In genomic region chr6:12332750-12333079, GRCh38 we compare ENCODE assay signal across 9 cellular contexts. TPM values are rescaled to one million over a fixed set of nuclear protein-coding genes. Genes with fewer than 3 reads are reported as not detected.
A peak's percentile ranks its signal among the peaks of the same experiment; 100 is the strongest.
DNase-seq lines count a peak whose midpoint lies in the region; ATAC-seq, FAIRE-seq and TF ChIP-seq lines count a peak whose summit lies in the region.
"Not testable (repeated sequence)": the region's sequence is repeated elsewhere in the genome, so short reads cannot be mapped to it uniquely, and the experiment has no call there.
"Had no signal": no experiment of that assay in that cellular context is flagged by ENCODE, and none has a peak within 500 bp of the region (broad histone marks: within the 10 kb centered on the region; RNA-seq: fewer than 3 reads in every experiment).

No MANE protein-coding gene starts in this region.

- SMC1A ChIA-PET in GM12878 (lab: Charles Lee; ENCODE audit: uncharacterized antibody, unreplicated experiment) = interaction anchor here (1.1 to 8.6 kb wide), 9 partner anchors 11 to 272 kb away, joined by 3 to 270 read pairs (median 66); partner anchors contain the start of gene EDN1

- DNase-seq in A549 (ENCODE audit: low read depth in 1 of 2, low spot score in 1 of 2); PC-3; GM12878 (ENCODE audit: low read depth, low spot score); epithelial cell of prostate (ENCODE audit: low read depth, low spot score); lower lobe of right lung; stomach; transverse colon: not testable (repeated sequence)

- in situ Hi-C loops in GM12878 (cut with MboI); transverse colon (cut with MboI; ENCODE audit: low pct_ligation_motif_present in 1 of 4, low pct_unique_long_range_greater_than_20kb in 1 of 4, low sequenced_read_pairs in 3 of 4): not testable (repeated sequence)

- not testable (repeated sequence) for BruUV-seq in PC-3 (replicated peaks; lab: Mats Ljungman, UMichigan); GM12878 (replicated peaks; lab: Mats Ljungman, UMichigan)

- not testable (repeated sequence) for H3K27me3 ChIP-seq in PC-3 (ENCODE audit: low read length); GM12878 (replicated peaks in 1 of 2; ENCODE audit: control insufficient read depth in 2 of 2, insufficient read depth in 2 of 2, low read length in 1 of 2); lower lobe of right lung (ENCODE audit: low read depth); stomach; transverse colon

- CTCF ChIA-PET in A549 (lab: Yijun Ruan, JAX) = interaction anchor here (1.2 to 2.2 kb wide), 4 partner anchors 16 to 272 kb away, joined by 3 to 8 read pairs (median 6); no protein-coding TSS in a partner anchor
- CTCF ChIA-PET in PC-3 (lab: Charles Lee) = interaction anchor here (0.6 kb wide), 1 partner anchor 44 kb away, joined by 4 read pairs; no protein-coding TSS in a partner anchor
- CTCF ChIA-PET in GM12878 (lab: Yijun Ruan, JAX) = interaction anchor here (1.0 to 4.8 kb wide), 7 partner anchors 8 to 269 kb away, joined by 3 to 81 read pairs (median 5); no protein-coding TSS in a partner anchor

- not testable (repeated sequence) for FAIRE-seq in A549 (lab: Jason Lieb, UNC); GM12878 (lab: Jason Lieb, UNC)

- H3F3A ChIP-seq in PC-3 (ENCODE audit: low read length, unreplicated experiment) = not testable (repeated sequence)

- H3K9me3 ChIP-seq in A549; PC-3 (ENCODE audit: low read length); GM12878 (replicated peaks; ENCODE audit: control insufficient read depth, insufficient read depth, low read length); lower lobe of right lung; stomach; transverse colon: not testable (repeated sequence)

- WGBS in A549 (ENCODE audit: missing lambda C conversion rate) = 27% methylated on average over 5 of the region's 5 CpGs
- 95% methylated on average over 5 of the region's 5 CpGs for WGBS in GM12878 (ENCODE audit: insufficient coverage, insufficient replicate concordance, low lambda C conversion rate, missing lambda C conversion rate)
- WGBS in stomach, 5 donors = 58 to 70% (median 59%) methylated on average over 5 of the region's 5 CpGs
- WGBS in transverse colon (ENCODE audit: low coverage in 1 of 2), 2 donors = 64 to 69% methylated on average over 3 to 5 of the region's 5 CpGs

- H3K36me3 ChIP-seq in PC-3 (ENCODE audit: low read depth, low read length); GM12878 (ENCODE audit: control insufficient read depth in 2 of 2, insufficient read depth in 2 of 2, low read length in 1 of 2); lower lobe of right lung; stomach; transverse colon: not testable (repeated sequence)

- not testable (repeated sequence) for H3K9ac ChIP-seq in PC-3 (ENCODE audit: low read length); GM12878 (ENCODE audit: control insufficient read depth, insufficient read depth, low read length)

- POLR2A ChIA-PET in A549 (lab: Yijun Ruan, JAX) (interaction anchor here (0.6 to 2.1 kb wide), 7 partner anchors 9 to 312 kb away, joined by 3 to 13 read pairs (median 6); partner anchors contain the start of gene EDN1), GM12878 (lab: Charles Lee) (interaction anchor here (0.6 to 4.7 kb wide), 10 partner anchors 24 to 1379 kb away, joined by 3 to 23 read pairs (median 4); partner anchors contain the start of gene RANBP9)
- POLR2A ChIA-PET in PC-3 (lab: Charles Lee; ENCODE audit: unreplicated experiment) = not testable (repeated sequence)

- intact Hi-C loops in PC-3 (cut with micrococcal nuclease); GM12878 (cut with micrococcal nuclease; ENCODE audit: unreplicated experiment); lower lobe of right lung (cut with DNase I); stomach (cut with DNase I; ENCODE audit: low total_unique reads); transverse colon (cut with DNase I; ENCODE audit: low total_unique reads): not testable (repeated sequence)

- not testable (repeated sequence) for H4K20me1 ChIP-seq in PC-3 (ENCODE audit: low read length); GM12878 (ENCODE audit: control insufficient read depth, insufficient read depth)

- not testable (repeated sequence) for TF ChIP-seq RAD21 in A549 (conservative IDR thresholded peaks at IDR 0.05 in 1 of 2, IDR thresholded peaks at IDR 0.05 in 1 of 2); GM12878 (IDR thresholded peaks at IDR 0.05; ENCODE audit: insufficient read depth, low read depth, low read length)

- H3K9me2 ChIP-seq in PC-3 (replicated peaks; ENCODE audit: low read length) = not testable (repeated sequence)

- H3K4me2 ChIP-seq in A549 = peak overlapping the region; percentile 70
- H3K4me2 ChIP-seq in PC-3 (ENCODE audit: low read length); GM12878 (ENCODE audit: control insufficient read depth, insufficient read depth): not testable (repeated sequence)

- H3K4me3 ChIP-seq in A549; PC-3 (ENCODE audit: low read length); GM12878; lower lobe of right lung; stomach; transverse colon: not testable (repeated sequence)

- peak overlapping the region; percentile 95 to 98 for H3K27ac ChIP-seq in A549
- peak overlapping the region; percentile 58 for H3K27ac ChIP-seq in C4-2B
- peak overlapping the region; percentile 48; the same call in 1 of the 2 replicates for H3K27ac ChIP-seq in PC-3 (ENCODE audit: low read length)
- not testable (repeated sequence) for H3K27ac ChIP-seq in GM12878 (ENCODE audit: control insufficient read depth, insufficient read depth)
- H3K27ac ChIP-seq in epithelial cell of prostate = peak overlapping the region; percentile 99
- peak overlapping the region; percentile 48 for H3K27ac ChIP-seq in lower lobe of right lung
- peak overlapping the region; percentile 72 to 90 (median 81) for H3K27ac ChIP-seq in stomach
- peak overlapping the region; percentile 78 to 85 (median 84) for H3K27ac ChIP-seq in transverse colon

- not testable (repeated sequence) for H2AFZ ChIP-seq in PC-3 (ENCODE audit: low read length); GM12878 (ENCODE audit: control insufficient read depth, low read depth, low read length)

- RAD21 ChIA-PET in GM12878 (lab: Charles Lee; ENCODE audit: unreplicated experiment) = interaction anchor here (1.2 to 8.0 kb wide), 7 partner anchors 23 to 270 kb away, joined by 3 to 152 read pairs (median 50); partner anchors contain the start of gene EDN1

- not testable (repeated sequence) for ATAC-seq in A549, PC-3, GM12878, lower lobe of right lung

- H3K79me2 ChIP-seq in PC-3 (ENCODE audit: low read length); GM12878 (ENCODE audit: control insufficient read depth, insufficient read depth, low read length): not testable (repeated sequence)

- not testable (repeated sequence) for TF ChIP-seq EP300 in A549 (IDR thresholded peaks at IDR 0.05); GM12878 (IDR thresholded peaks at IDR 0.05; ENCODE audit: borderline replicate concordance in 1 of 2, control insufficient read depth in 1 of 2, low read depth in 2 of 2, low read length in 2 of 2); stomach (IDR thresholded peaks at IDR 0.05); transverse colon (IDR thresholded peaks at IDR 0.05; ENCODE audit: low read depth)

- peaks cover 80% of the 10 kb centered on the region for H3K4me1 ChIP-seq in A549
- peaks cover 52% of the 10 kb centered on the region for H3K4me1 ChIP-seq in PC-3 (ENCODE audit: insufficient read depth, low read length)
- peaks cover 21% of the 10 kb centered on the region for H3K4me1 ChIP-seq in GM12878 (ENCODE audit: control insufficient read depth, insufficient read depth, low read length)
- not testable (repeated sequence) for H3K4me1 ChIP-seq in lower lobe of right lung
- H3K4me1 ChIP-seq in stomach = peaks cover 11 to 53% (median 35%) of the 10 kb centered on the region in 4 donors
- H3K4me1 ChIP-seq in transverse colon = peaks cover 4 to 40% (median 25%) of the 10 kb centered on the region in 4 donors

- TF ChIP-seq CTCF in A549 (IDR thresholded peaks at IDR 0.05); C4-2B (conservative IDR thresholded peaks at IDR 0.05); PC-3 (conservative IDR thresholded peaks at IDR 0.05; ENCODE audit: low read depth, low read length); GM12878 (IDR thresholded peaks at IDR 0.05 in 2 of 3, conservative IDR thresholded peaks at IDR 0.05 in 1 of 3; ENCODE audit: control insufficient read depth in 2 of 3, extremely low read depth in 1 of 3, insufficient read depth in 1 of 3, low read depth in 3 of 3, low read length in 3 of 3); lower lobe of right lung (IDR thresholded peaks at IDR 0.05); stomach (IDR thresholded peaks at IDR 0.05); transverse colon (IDR thresholded peaks at IDR 0.05): not testable (repeated sequence)

- TF ChIP-seq POLR2A in A549 (IDR thresholded peaks at IDR 0.05; ENCODE audit: low read length); GM12878 (IDR thresholded peaks at IDR 0.05; ENCODE audit: low read depth, low read length); stomach (IDR thresholded peaks at IDR 0.05); transverse colon (IDR thresholded peaks at IDR 0.05): not testable (repeated sequence)

RNA-seq across cellular contexts. Expression of gene EDN1, which starts 42.6 kb away (rescaled TPM):
- polyA plus RNA-seq in A549 (2011; rRNA removed) (67.1 and 87.4 TPM in 2 replicates), A549 (2017; fragmentation: RNase III; extraction: RNeasy Plus Mini Kit Qiagen cat#74134 plus additional on column Dnase treatment) (33.2 to 34.3 TPM (median 33.5 TPM) in 3 replicates), GM12878 (2011; rRNA removed) (6.6 and 9.6 TPM in 2 replicates), GM12878 (2014; fragmentation: Illumina TruSeq; extraction: Trizol) (4.9 and 5.3 TPM in 2 replicates), GM12878 (2014; fragmentation: Nextera tagmentation; extraction: Ambion mirVana) (1 to 10 TPM; 2.0 to 2.5 TPM), GM12878 (2014; rRNA removed) (2.5 and 2.6 TPM in 2 replicates), GM12878 (2016; fragmentation: Nextera tagmentation; extraction: Ambion mirVana) (1 to 10 TPM; 2.9 to 3.4 TPM), stomach (1 to 10 TPM; 4.4 to 6.5 (median 6.1) TPM)
- 41.2 and 42.5 TPM in 2 replicates for polyA plus RNA-seq in A549 (2012; cell fraction: cytosol; rRNA removed)
- 54.7 and 61.3 TPM in 2 replicates for polyA plus RNA-seq in A549 (2012; cell fraction: nucleus; rRNA removed)
- polyA minus RNA-seq in A549 (2011; rRNA and poly(A)+ RNA removed) = 40.1 and 44.8 TPM in 2 replicates
- total RNA-seq in PC-3 (2014; rRNA removed) (21.9 and 25.6 TPM in 2 replicates), GM12878 (2014; rRNA removed) (2.3 and 3.7 TPM in 2 replicates), GM12878 (2014; rRNA removed; fragmentation: Illumina TruSeq; extraction: Trizol) (4.1 and 4.2 TPM in 2 replicates), GM12878 (2021) (3.0 and 3.5 TPM in 2 replicates), lower lobe of right lung (61.2 TPM), stomach (10 to 100 TPM in 4 of 5 donors, under 1 TPM in 1; 0.58 to 95.1 (median 19.1) TPM), transverse colon (10 to 100 TPM in 2 of 4 donors, 1 to 10 TPM in 2; 3.6 to 23.2 (median 14.2) TPM)
- 2.9 and 3.6 TPM in 2 replicates for total RNA-seq in GM12878 (2013; cell fraction: nucleolus; rRNA removed)
- 0.96 TPM for polyA plus RNA-seq in GM12878 (2011; ENCODE audit: low read depth)
- polyA plus RNA-seq in GM12878 (2011; cell fraction: cytosol; rRNA removed) = 4.1 and 5.9 TPM in 2 replicates
- 9.2 and 10.0 TPM in 2 replicates for polyA plus RNA-seq in GM12878 (2011; cell fraction: nucleus; rRNA removed)
- polyA plus RNA-seq in GM12878 (2012) = 1.3 and 1.5 TPM in 2 replicates
- polyA minus RNA-seq in GM12878 (2011; rRNA and poly(A)+ RNA removed) = 4.6 and 6.6 TPM in 2 replicates
- polyA minus RNA-seq in GM12878 (2011; cell fraction: cytosol; rRNA and poly(A)+ RNA removed) = 2.3 and 4.1 TPM in 2 replicates
- 3.9 and 5.5 TPM in 2 replicates for polyA minus RNA-seq in GM12878 (2011; cell fraction: nucleus; rRNA and poly(A)+ RNA removed)
- polyA plus RNA-seq: CD4-positive, CD25-positive, alpha-beta regulatory T cell had no signal
